In genomic region chr16:87344931-87345631, GRCh38 we compare ENCODE assay signal across 8 cellular contexts. TPM values are rescaled to one million over a fixed set of nuclear protein-coding genes. Genes with fewer than 3 reads are reported as not detected.
DNase-seq lines count a peak whose midpoint lies in the region; ATAC-seq and TF ChIP-seq lines count a peak whose summit lies in the region.

No MANE protein-coding gene starts in this region.

- peaks cover 11% of the 10 kb centered on the region for H3K4me1 Mint-ChIP-seq in activated T-cell treated with anti-CD3 and anti-CD28 coated beads, Interleukin-2, amount 50 U/mL, for 4 hours (ENCODE audit: low read depth)

- H3K36me3 Mint-ChIP-seq in activated T-cell treated with anti-CD3 and anti-CD28 coated beads, Interleukin-2, amount 50 U/mL, for 4 hours (ENCODE audit: insufficient read depth), result peaks cover 29% of the 10 kb centered on the region

- no peak for TF ChIP-seq CTCF in LNCaP clone FGC (IDR thresholded peaks at IDR 0.05; ENCODE audit: control insufficient read depth, extremely low read depth, insufficient read depth)

- intact Hi-C loops in left cardiac atrium (cut with DNase I), result loop anchor here in 1 of 2 donors (2.0 kb wide), 1 partner anchor 38 kb away; the partner anchor contains the start of gene FBXO31

- H3K27me3 Mint-ChIP-seq in activated T-cell treated with anti-CD3 and anti-CD28 coated beads, Interleukin-2, amount 50 U/mL, for 4 hours (ENCODE audit: low read depth), result no peaks in the 10 kb centered on the region

- H3K9me3 Mint-ChIP-seq in activated T-cell treated with anti-CD3 and anti-CD28 coated beads, Interleukin-2, amount 50 U/mL, for 4 hours, result no peaks in the 10 kb centered on the region

- peak; percentile 74 to 79 for ATAC-seq in activated T-cell treated with anti-CD3 and anti-CD28 coated beads, Interleukin-2, amount 50 U/mL, for 4 hours
- ATAC-seq in left cardiac atrium, result peak; percentile 69
- no peak for ATAC-seq in HG03342 (IDR thresholded peaks at IDR 0.05; ENCODE audit: unreplicated experiment)
- ATAC-seq in HG03196 (IDR thresholded peaks at IDR 0.05; ENCODE audit: unreplicated experiment), result no peak

- no peak overlapping the region for H3K4me3 ChIP-seq in LNCaP clone FGC (ENCODE audit: low read depth, low read length)

- peak; percentile 27 for DNase-seq in LNCaP clone FGC (ENCODE audit: low read depth)
- DNase-seq in activated T-cell treated with anti-CD3 and anti-CD28 coated beads, Interleukin-2, amount 50 U/mL, for 4 hours, result peak; percentile 49
- peak; percentile 75 for DNase-seq in left cardiac atrium
- DNase-seq in stimulated activated CD8-positive, alpha-beta memory T cell treated with anti-CD3 and anti-CD28 coated beads, Interleukin-2, amount 100 ng/mL, for 48 hours (ENCODE audit: low read depth in 2 of 2), result peak; percentile 4 to 37
- no peak for DNase-seq in NCI-H2029 (lab: John Stamatoyannopoulos, UW)
- no peak for DNase-seq in NAMALWA (ENCODE audit: low spot score)

- H3K4me3 Mint-ChIP-seq in activated T-cell treated with anti-CD3 and anti-CD28 coated beads, Interleukin-2, amount 50 U/mL, for 4 hours, result peak overlapping the region; percentile 51

RNA-seq across cellular contexts. Expression of gene C16orf95, which starts 27.9 kb away (rescaled TPM):
- total RNA-seq in activated T-cell treated with anti-CD3 and anti-CD28 coated beads, Interleukin-2, amount 50 U/mL, for 4 hours, result 1 to 10 TPM; 3.5 to 5.7 (median 4.1) TPM
- 1 to 10 TPM; 3.2 to 3.4 TPM for total RNA-seq in left cardiac atrium

RNA-seq across cellular contexts. Expression of gene FBXO31, which starts 38.5 kb away (rescaled TPM):
- 10 to 100 TPM; 53.0 to 58.1 (median 55.5) TPM for total RNA-seq in activated T-cell treated with anti-CD3 and anti-CD28 coated beads, Interleukin-2, amount 50 U/mL, for 4 hours
- total RNA-seq in left cardiac atrium, result 10 to 100 TPM; 45.6 to 50.8 TPM

RNA-seq across cellular contexts. Expression of gene MAP1LC3B, which starts 47.1 kb away (rescaled TPM):
- total RNA-seq in activated T-cell treated with anti-CD3 and anti-CD28 coated beads, Interleukin-2, amount 50 U/mL, for 4 hours, result 10 to 100 TPM; 31.5 to 43.2 (median 31.6) TPM
- 10 to 100 TPM; 82.9 to 90.2 TPM for total RNA-seq in left cardiac atrium

Comparison
In these comparisons a context has a peak if more than half of its experiments do, and no peak if none do; other contexts are left out.
1. DNase-seq: peak in LNCaP clone FGC (single experiment), activated T-cell treated with anti-CD3 and anti-CD28 coated beads, Interleukin-2, amount 50 U/mL, for 4 hours (single experiment), left cardiac atrium (single experiment) and stimulated activated CD8-positive, alpha-beta memory T cell treated with anti-CD3 and anti-CD28 coated beads, Interleukin-2, amount 100 ng/mL, for 48 hours (2 of 2); none in NCI-H2029 (single experiment) and NAMALWA (single experiment).
2. ATAC-seq: peak in activated T-cell treated with anti-CD3 and anti-CD28 coated beads, Interleukin-2, amount 50 U/mL, for 4 hours (2 of 2) and left cardiac atrium (2 of 2); none in HG03342 (single experiment) and HG03196 (single experiment).